ENCODE assay signal across 1 cellular context in genomic region chr6:3750324-3751018, GRCh38.
TF ChIP-seq lines count a peak whose summit lies in the region.

No MANE protein-coding gene starts in this region.

TF ChIP-seq in HepG2, 621 proteins besides CTCF, POLR2A, EP300 and RAD21 (continued from another document and continues in another):
- TF ChIP-seq ZNF770 (CRISPR knock-in tag; IDR thresholded peaks at IDR 0.05) (no peak), ZNF644 (CRISPR knock-in tag; IDR thresholded peaks at IDR 0.05; ENCODE audit: low read depth) (0 out of 2 replicates have a peak, but pooled peaks have one; percentile 6), ZMYM4 (CRISPR knock-in tag; IDR thresholded peaks at IDR 0.05) (peak; percentile 74), FOXO1 (CRISPR knock-in tag; IDR thresholded peaks at IDR 0.05) (no peak), CENPBD1 (CRISPR knock-in tag; IDR thresholded peaks at IDR 0.05; ENCODE audit: borderline replicate concordance, low read depth) (no peak), MYNN (CRISPR knock-in tag; IDR thresholded peaks at IDR 0.05; ENCODE audit: low read depth) (no peak), HMG20A (CRISPR knock-in tag; IDR thresholded peaks at IDR 0.05; ENCODE audit: borderline replicate concordance) (peak; percentile 18; the same call in 1 of the 2 replicates), ZNF781 (CRISPR knock-in tag; IDR thresholded peaks at IDR 0.05; ENCODE audit: borderline replicate concordance, not compliant biosample characterization) (no peak), ZNF878 (CRISPR knock-in tag; IDR thresholded peaks at IDR 0.05) (peak; percentile 76; the same call in 1 of the 2 replicates), PRDM10 (CRISPR knock-in tag; IDR thresholded peaks at IDR 0.05; ENCODE audit: low read depth) (no peak), ZNF18 (CRISPR knock-in tag; IDR thresholded peaks at IDR 0.05; ENCODE audit: insufficient replicate concordance) (peak; percentile 93), ZNF275 (CRISPR knock-in tag; IDR thresholded peaks at IDR 0.05; ENCODE audit: borderline replicate concordance) (no peak), MYC (CRISPR knock-in tag; IDR thresholded peaks at IDR 0.05; ENCODE audit: borderline replicate concordance) (peak; percentile 74; the same call in 1 of the 2 replicates), IKZF1 (IDR thresholded peaks at IDR 0.05) (no peak), ZNF557 (CRISPR knock-in tag; IDR thresholded peaks at IDR 0.05) (no peak), ZNF775 (CRISPR knock-in tag; IDR thresholded peaks at IDR 0.05; ENCODE audit: borderline replicate concordance) (peak; percentile 84; the same call in 1 of the 2 replicates), RBFOX2 (IDR thresholded peaks at IDR 0.05; ENCODE audit: low read depth, low read length) (peak; percentile 86), TFAP4 (IDR thresholded peaks at IDR 0.05; ENCODE audit: borderline replicate concordance, low read depth) (peak; percentile 92), TFDP2 (CRISPR knock-in tag; IDR thresholded peaks at IDR 0.05) (peak; percentile 84), ZNF282 (IDR thresholded peaks at IDR 0.05; ENCODE audit: partially characterized antibody) (no peak), HES4 (CRISPR knock-in tag; IDR thresholded peaks at IDR 0.05; ENCODE audit: borderline replicate concordance) (no peak; the same call in 1 of the 2 replicates), NKX3-1 (CRISPR knock-in tag; IDR thresholded peaks at IDR 0.05) (no peak), ZNF446 (CRISPR knock-in tag; IDR thresholded peaks at IDR 0.05) (0 out of 2 replicates have a peak, but pooled peaks have one; percentile 64), ZNF577 (CRISPR knock-in tag; IDR thresholded peaks at IDR 0.05; ENCODE audit: borderline replicate concordance, low read depth) (0 out of 2 replicates have a peak, but pooled peaks have one; percentile 54), NAIF1 (CRISPR knock-in tag; IDR thresholded peaks at IDR 0.05; ENCODE audit: borderline replicate concordance) (no peak), PAWR (CRISPR knock-in tag; IDR thresholded peaks at IDR 0.05; ENCODE audit: borderline replicate concordance) (no peak), KDM1A (CRISPR knock-in tag; IDR thresholded peaks at IDR 0.05) (no peak), ZNF569 (CRISPR knock-in tag; IDR thresholded peaks at IDR 0.05; ENCODE audit: borderline replicate concordance) (peak; percentile 70; the same call in 1 of the 2 replicates), HCFC1 (IDR thresholded peaks at IDR 0.05; ENCODE audit: low read depth, low read length) (no peak), ATF3 (CRISPR knock-in tag; IDR thresholded peaks at IDR 0.05) (no peak), FOXP4 (CRISPR knock-in tag; IDR thresholded peaks at IDR 0.05) (no peak), MAFG (CRISPR knock-in tag; IDR thresholded peaks at IDR 0.05) (no peak), RBAK (CRISPR knock-in tag; IDR thresholded peaks at IDR 0.05) (no peak), ZNF12 (CRISPR knock-in tag; IDR thresholded peaks at IDR 0.05) (peak; percentile 42; the same call in 1 of the 2 replicates), KDM5B (CRISPR knock-in tag; IDR thresholded peaks at IDR 0.05; ENCODE audit: borderline replicate concordance) (no peak; the same call in 1 of the 2 replicates), NFKB2 (CRISPR knock-in tag; IDR thresholded peaks at IDR 0.05; ENCODE audit: borderline replicate concordance) (no peak; the same call in 1 of the 2 replicates), ZNF24 (IDR thresholded peaks at IDR 0.05) (no peak), ZNF691 (CRISPR knock-in tag; IDR thresholded peaks at IDR 0.05; ENCODE audit: borderline replicate concordance, low read depth) (peak; percentile 83; the same call in 1 of the 2 replicates), ZNF709 (CRISPR knock-in tag; IDR thresholded peaks at IDR 0.05) (no peak; the same call in 1 of the 2 replicates), SMAD9 (CRISPR knock-in tag; IDR thresholded peaks at IDR 0.05) (0 out of 2 replicates have a peak, but pooled peaks have one; percentile 64), AGO1 (IDR thresholded peaks at IDR 0.05; ENCODE audit: low read depth, low read length, poor library complexity, severe bottlenecking) (peak; percentile 80), SIN3A (IDR thresholded peaks at IDR 0.05; ENCODE audit: borderline replicate concordance, low read depth, low read length) (0 out of 2 replicates have a peak, but pooled peaks have one; percentile 66), ZGPAT (CRISPR knock-in tag; IDR thresholded peaks at IDR 0.05) (peak; percentile 82; the same call in 1 of the 2 replicates), ZC3H13 (CRISPR knock-in tag; IDR thresholded peaks at IDR 0.05) (peak; percentile 97), ZNF607 (CRISPR knock-in tag; IDR thresholded peaks at IDR 0.05; ENCODE audit: borderline replicate concordance) (no peak; the same call in 1 of the 2 replicates), LBX2 (CRISPR knock-in tag; IDR thresholded peaks at IDR 0.05; ENCODE audit: borderline replicate concordance) (peak; percentile 59; the same call in 1 of the 2 replicates), ZNF251 (CRISPR knock-in tag; IDR thresholded peaks at IDR 0.05) (no peak), TBL1XR1 (IDR thresholded peaks at IDR 0.05; ENCODE audit: borderline replicate concordance, low read length, partially characterized antibody) (peak; percentile 49), PAF1 (CRISPR knock-in tag; IDR thresholded peaks at IDR 0.05) (0 out of 2 replicates have a peak, but pooled peaks have one; percentile 19), KLF9 (CRISPR knock-in tag; IDR thresholded peaks at IDR 0.05; ENCODE audit: low read depth) (peak; percentile 49; the same call in 1 of the 2 replicates)
